10 cellular contexts compared by ENCODE assay signal in the genomic region with DNA sequence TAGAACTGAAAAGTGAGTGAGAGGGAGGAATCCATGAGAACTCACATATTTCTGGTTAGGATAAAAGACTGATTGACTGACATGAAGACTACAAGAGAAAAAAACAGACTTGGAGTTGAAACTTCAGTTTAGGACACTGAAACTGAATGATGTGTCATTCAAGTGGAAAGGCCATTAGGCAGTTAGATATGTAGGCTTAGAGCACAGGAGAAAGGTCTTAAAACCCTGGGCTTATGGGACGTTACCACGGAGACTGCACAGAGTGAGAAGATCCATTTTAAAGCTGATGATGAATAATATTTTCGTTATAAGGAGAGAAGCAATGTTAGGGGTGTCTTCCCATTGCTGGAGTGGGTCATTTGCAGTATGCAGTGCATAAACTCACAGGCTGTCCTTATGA.
DNase-seq lines count a peak whose midpoint lies in the region; ATAC-seq and TF ChIP-seq lines count a peak whose summit lies in the region.
"Had no signal": no experiment of that assay in that cellular context is flagged by ENCODE, and none has a peak within 500 bp of the region (broad histone marks: within the 10 kb centered on the region; RNA-seq: fewer than 3 reads in every experiment).

No MANE protein-coding gene starts in this region.

- in situ Hi-C loops in brain microvascular endothelial cell (cut with HindIII; ENCODE audit: low pct_ligation_motif_present, low sequenced_read_pairs) = no loop called here

- H3K27me3 Mint-ChIP-seq in neural crest cell (ENCODE audit: low read depth) = no peaks in the 10 kb centered on the region

- no peak overlapping the region for H3K4me3 ChIP-seq in brain microvascular endothelial cell (ENCODE audit: low read depth, low read length)
- no peak overlapping the region for H3K4me3 ChIP-seq in left lung
- H3K4me3 ChIP-seq: esophagus muscularis mucosa had no signal

- H3K27ac Mint-ChIP-seq in neural crest cell (ENCODE audit: unreplicated experiment) = peak overlapping the region; percentile 17

- DNase-seq in brain microvascular endothelial cell = peak; percentile 35
- no peak for DNase-seq in neural crest cell (ENCODE audit: low read depth, low spot score)
- no peak for DNase-seq in COR-L47 (lab: John Stamatoyannopoulos, UW)
- no peak for DNase-seq in left lung
- no peak for DNase-seq in Kasumi-1 (lab: John Stamatoyannopoulos, UW)
- DNase-seq in NCI-H1417 treated with DMSO at 0.1 percent for 48 hours (lab: John Stamatoyannopoulos, UW) = no peak
- DNase-seq: activated CD4-positive, alpha-beta T cell treated with anti-CD3 and anti-CD28 coated beads, Interleukin-2, amount 50 U/mL, for 48 hours had no signal

- H3K9me3 Mint-ChIP-seq in neural crest cell = no peaks in the 10 kb centered on the region

- intact Hi-C loops in left lung (cut with DNase I) = no loop called here

- no peaks in the 10 kb centered on the region for H3K9me3 ChIP-seq in left lung
- H3K9me3 ChIP-seq: esophagus muscularis mucosa had no signal

- no peaks in the 10 kb centered on the region for H3K36me3 ChIP-seq in brain microvascular endothelial cell (replicated peaks)
- no peaks in the 10 kb centered on the region for H3K36me3 ChIP-seq in left lung
- H3K36me3 ChIP-seq: esophagus muscularis mucosa had no signal

- no peak for TF ChIP-seq CTCF in brain microvascular endothelial cell (IDR thresholded peaks at IDR 0.05; ENCODE audit: low read depth, low read length, missing control alignments)
- no peak for TF ChIP-seq CTCF in neural crest cell (conservative IDR thresholded peaks at IDR 0.05)
- TF ChIP-seq CTCF in left lung (IDR thresholded peaks at IDR 0.05) = no peak

- peaks cover 0 to 26% of the 10 kb centered on the region in 2 donors for H3K4me1 ChIP-seq in left lung

- H3K27me3 ChIP-seq in brain microvascular endothelial cell (replicated peaks) (no peaks in the 10 kb centered on the region), left lung (no peaks in the 10 kb centered on the region)
- H3K27me3 ChIP-seq: esophagus muscularis mucosa had no signal

- peak overlapping the region; percentile 47 for H3K27ac ChIP-seq in brain microvascular endothelial cell
- H3K27ac ChIP-seq in left lung = no peak overlapping the region
- H3K27ac ChIP-seq: esophagus muscularis mucosa had no signal

- peaks cover 36% of the 10 kb centered on the region for H3K4me1 Mint-ChIP-seq in neural crest cell

- ATAC-seq in GM18520 (IDR thresholded peaks at IDR 0.05; ENCODE audit: unreplicated experiment) = peak; percentile 9
- peak; percentile 43 for ATAC-seq in HG03103 (IDR thresholded peaks at IDR 0.05; ENCODE audit: low read depth, unreplicated experiment)
- ATAC-seq in left lung = no peak

- no peaks in the 10 kb centered on the region for H3K36me3 Mint-ChIP-seq in neural crest cell (ENCODE audit: low read depth)

- no peak overlapping the region for H3K4me3 Mint-ChIP-seq in neural crest cell
